Comparison of ENCODE assay signal across 1 cellular context in genomic region chr2:130374587-130375290, GRCh38.
TF ChIP-seq lines count a peak whose summit lies in the region.

No MANE protein-coding gene starts in this region.

TF ChIP-seq in HCT116, 20 proteins besides CTCF, POLR2A, EP300 and RAD21:
- TF ChIP-seq EZH2 (IDR thresholded peaks at IDR 0.05) (no peak), SIN3A (IDR thresholded peaks at IDR 0.05; ENCODE audit: low read depth) (no peak), SP1 (IDR thresholded peaks at IDR 0.05; ENCODE audit: low read depth) (no peak), CBX3 (IDR thresholded peaks at IDR 0.05; ENCODE audit: low read depth) (no peak), EGR1 (IDR thresholded peaks at IDR 0.05; ENCODE audit: low read depth) (no peak), TCF7L2 (IDR thresholded peaks at IDR 0.05; ENCODE audit: borderline replicate concordance, extremely low read depth, insufficient read depth, insufficient read length) (no peak), FOSL1 (IDR thresholded peaks at IDR 0.05; ENCODE audit: low read depth) (0 out of 2 replicates have a peak, but pooled peaks have one; percentile 12), EZH2phosphoT487 (IDR thresholded peaks at IDR 0.05; ENCODE audit: borderline replicate concordance) (no peak), POLR2AphosphoS5 (IDR thresholded peaks at IDR 0.05; ENCODE audit: low read depth, low read length) (0 out of 2 replicates have a peak, but pooled peaks have one; percentile 0)
TF ChIP-seq in HCT116: peak in this region for 2.
